ENCODE assay signal across 9 cellular contexts in the genomic region with DNA sequence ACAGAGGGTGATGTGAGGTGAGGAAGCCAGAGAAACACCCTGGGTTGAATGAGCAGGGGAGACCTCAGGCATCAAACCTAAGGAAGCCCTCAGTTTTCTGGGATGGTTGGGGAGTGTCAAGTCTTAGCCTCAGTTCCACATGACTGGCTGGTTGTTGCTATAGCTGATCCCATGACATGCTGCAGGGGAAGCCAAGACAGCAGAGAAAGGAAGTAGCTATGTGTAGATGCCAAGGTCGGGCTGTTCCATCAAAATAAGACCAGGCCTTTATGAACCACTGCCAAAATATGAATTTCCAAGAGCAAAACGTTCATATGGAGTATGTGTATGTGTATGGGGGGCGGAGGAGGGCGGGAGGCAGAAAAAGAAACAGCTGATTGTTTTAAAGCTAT. TPM values are rescaled to one million over a fixed set of nuclear protein-coding genes. Genes with fewer than 3 reads are reported as not detected.
DNase-seq lines count a peak whose midpoint lies in the region; ATAC-seq and TF ChIP-seq lines count a peak whose summit lies in the region.
"Had no signal": no experiment of that assay in that cellular context is flagged by ENCODE, and none has a peak within 500 bp of the region (broad histone marks: within the 10 kb centered on the region; RNA-seq: fewer than 3 reads in every experiment).

No MANE protein-coding gene starts in this region.

- H3K23ac ChIP-seq in mesendoderm (ENCODE audit: low read length): no peak overlapping the region

- no peak overlapping the region for H4K8ac ChIP-seq in mesendoderm (ENCODE audit: low read depth, low read length)

- H3K9ac ChIP-seq in subcutaneous abdominal adipose tissue (ENCODE audit: low read length in 5 of 5) (peak overlapping the region in 2 of 5 donors; percentile 12 to 57), mesendoderm (ENCODE audit: low read length) (no peak overlapping the region)

- H4K5ac ChIP-seq in mesendoderm (ENCODE audit: low read length): no peak overlapping the region

- no peak for TF ChIP-seq POLR2A in right lobe of liver (IDR thresholded peaks at IDR 0.05)

- H2BK120ac ChIP-seq in mesendoderm (ENCODE audit: low read depth, low read length): no peak overlapping the region

- H3K4ac ChIP-seq in mesendoderm (ENCODE audit: low read depth, low read length): no peak overlapping the region

- H2BK5ac ChIP-seq in mesendoderm (ENCODE audit: low read length): no peak overlapping the region

- H3K4me2 ChIP-seq in mesendoderm (ENCODE audit: low read length): no peak overlapping the region

- H3K79me2 ChIP-seq in mesendoderm (ENCODE audit: control insufficient read depth, insufficient read depth, low read length): no peaks in the 10 kb centered on the region

- no peak for TF ChIP-seq CTCF in right lobe of liver (IDR thresholded peaks at IDR 0.05)

- intact Hi-C loops in right lobe of liver (cut with DNase I): no loop called here

- DNase-seq in NCI-H446 (lab: John Stamatoyannopoulos, UW) (peak; percentile 40 to 88), dermis blood vessel endothelial cell (peak; percentile 94), right lobe of liver (no peak), mesendoderm (no peak), DMS153 (lab: John Stamatoyannopoulos, UW) (no peak), mesenteric fat pad (ENCODE audit: low spot score) (no peak), amniotic stem cell (lab: John Stamatoyannopoulos, UW) (no peak)

- no peak overlapping the region for H3K56ac ChIP-seq in mesendoderm (ENCODE audit: low read length)

- H3K4me1 ChIP-seq in right lobe of liver (peaks cover 0 to 11% (median 0%) of the 10 kb centered on the region in 4 donors), subcutaneous abdominal adipose tissue (ENCODE audit: control insufficient read depth in 5 of 5, insufficient read depth in 5 of 5, low read length in 5 of 5) (peaks cover 22 to 59% (median 34%) of the 10 kb centered on the region in 5 donors), mesendoderm (ENCODE audit: control insufficient read depth, low read depth, low read length) (peaks cover 8% of the 10 kb centered on the region)

- H3K27ac ChIP-seq in right lobe of liver (peak overlapping the region; percentile 47 to 71 (median 58)), subcutaneous abdominal adipose tissue (ENCODE audit: low read depth, low read length) (peak overlapping the region; percentile 84), mesendoderm (ENCODE audit: low read depth, low read length) (no peak overlapping the region)

- no peaks in the 10 kb centered on the region for H3K27me3 ChIP-seq in right lobe of liver
- peaks cover 0 to 4% (median 0%) of the 10 kb centered on the region in 5 donors for H3K27me3 ChIP-seq in subcutaneous abdominal adipose tissue (ENCODE audit: control insufficient read depth in 5 of 5, insufficient read depth in 4 of 5, low read length in 5 of 5)
- H3K27me3 ChIP-seq in mesendoderm (ENCODE audit: insufficient read depth, low read length, poor library complexity): no peaks in the 10 kb centered on the region

- WGBS in right lobe of liver (ENCODE audit: insufficient coverage, low coverage, low lambda C conversion rate, missing lambda C conversion rate): 59% methylated on average over 4 of the region's 4 CpGs
- WGBS in mesendoderm (ENCODE audit: extremely low coverage, insufficient coverage, low lambda C conversion rate): no CpG with 5 or more reads among the region's 4 CpGs

- peaks cover 0 to 16% (median 0%) of the 10 kb centered on the region in 4 donors for H3K36me3 ChIP-seq in right lobe of liver
- peaks cover 5 to 27% (median 21%) of the 10 kb centered on the region in 5 donors for H3K36me3 ChIP-seq in subcutaneous abdominal adipose tissue (ENCODE audit: control insufficient read depth in 5 of 5, insufficient read depth in 5 of 5, low read length in 5 of 5)
- no peaks in the 10 kb centered on the region for H3K36me3 ChIP-seq in mesendoderm (ENCODE audit: control insufficient read depth, insufficient read depth, low read length)

- H3K9me3 ChIP-seq in right lobe of liver (no peaks in the 10 kb centered on the region), subcutaneous abdominal adipose tissue (ENCODE audit: control insufficient read depth in 5 of 5, low read length in 5 of 5) (no peaks in the 10 kb centered on the region)

- no peak overlapping the region for H2BK15ac ChIP-seq in mesendoderm (replicated peaks; ENCODE audit: low read depth)

- no peak overlapping the region for H3K18ac ChIP-seq in mesendoderm (ENCODE audit: low read length)

- no peak overlapping the region for H2AK5ac ChIP-seq in mesendoderm (ENCODE audit: low read length)

- peaks cover 3% of the 10 kb centered on the region for H3K79me1 ChIP-seq in mesendoderm (ENCODE audit: low read length)

- H3K4me3 ChIP-seq in right lobe of liver (no peak overlapping the region), subcutaneous abdominal adipose tissue (ENCODE audit: low read depth in 1 of 5, low read length in 5 of 5) (peak overlapping the region in 3 of 5 donors; percentile 14 to 32 (median 30)), mesendoderm (ENCODE audit: low read length) (no peak overlapping the region)

- ATAC-seq in right lobe of liver: peak; percentile 64 to 77 (median 72)

RNA-seq across cellular contexts. Expression of a gene that starts 11.6 kb away (rescaled TPM):
- 931 and 1,060 TPM in 2 replicates for total RNA-seq in dermis blood vessel endothelial cell
- 100 to 1,000 TPM; 145 to 314 (median 197) TPM for total RNA-seq in right lobe of liver
- 39.5 TPM for polyA plus RNA-seq in mesendoderm (2013, experiment 1 of 2)
- polyA plus RNA-seq in mesendoderm (2013, experiment 2 of 2): 40.7 TPM
- 659 TPM for total RNA-seq in mesenteric fat pad

RNA-seq across cellular contexts. Expression of a gene that starts 24.0 kb away (rescaled TPM):
- not detected in 2 replicates for total RNA-seq in dermis blood vessel endothelial cell
- not detected for total RNA-seq in right lobe of liver
- polyA plus RNA-seq in mesendoderm (2013, experiment 1 of 2): not detected
- polyA plus RNA-seq in mesendoderm (2013, experiment 2 of 2): 0.08 TPM
- total RNA-seq in mesenteric fat pad: 3.4 TPM
- polyA plus RNA-seq: neural cell had no signal

RNA-seq across cellular contexts. Expression of a gene that starts 49.7 kb away (rescaled TPM):
- 50.5 and 56.8 TPM in 2 replicates for total RNA-seq in dermis blood vessel endothelial cell
- total RNA-seq in right lobe of liver: 10 to 100 TPM; 18.3 to 28.7 (median 20.8) TPM
- polyA plus RNA-seq in mesendoderm (2013, experiment 1 of 2): 11.3 TPM
- 14.0 TPM for polyA plus RNA-seq in mesendoderm (2013, experiment 2 of 2)
- total RNA-seq in mesenteric fat pad: 26.4 TPM

Comparison
In these comparisons a context has a peak if more than half of its experiments do, and no peak if none do; other contexts are left out.
1. DNase-seq: peak in NCI-H446 (2 of 2) and dermis blood vessel endothelial cell (single experiment); none in right lobe of liver (0 of 3), mesendoderm (single experiment), DMS153 (single experiment), mesenteric fat pad (single experiment) and amniotic stem cell (single experiment).
2. H3K4me3 ChIP-seq: peak in subcutaneous abdominal adipose tissue (3 of 5); none in right lobe of liver (0 of 3) and mesendoderm (single experiment).